ENCODE assay signal across 8 cellular contexts in genomic region chr10:94320285-94320914, GRCh38. TPM values are rescaled to one million over a fixed set of nuclear protein-coding genes. Genes with fewer than 3 reads are reported as not detected.
DNase-seq lines count a peak whose midpoint lies in the region; ATAC-seq and TF ChIP-seq lines count a peak whose summit lies in the region.

No MANE protein-coding gene starts in this region.

- peak; percentile 99 for TF ChIP-seq CTCF in HFFc6 (IDR thresholded peaks at IDR 0.05)

- no peak overlapping the region for H3K4me3 Mint-ChIP-seq in HFFc6
- H3K4me3 Mint-ChIP-seq in activated CD4-positive, alpha-beta memory T cell treated with anti-CD3 and anti-CD28 coated beads for 36 hours, result no peak overlapping the region

- H3K27me3 Mint-ChIP-seq in HFFc6 (ENCODE audit: insufficient read depth), result peaks cover 2% of the 10 kb centered on the region; the same call in 1 of the 2 replicates
- H3K27me3 Mint-ChIP-seq in activated CD4-positive, alpha-beta memory T cell treated with anti-CD3 and anti-CD28 coated beads for 36 hours, result no peaks in the 10 kb centered on the region

- intact Hi-C loops in activated CD4-positive, alpha-beta memory T cell treated with anti-CD3 and anti-CD28 coated beads for 36 hours (cut with micrococcal nuclease), result loop anchor here (1.0 to 5.0 kb wide), 4 partner anchors 40 to 498 kb away; no protein-coding TSS in a partner anchor

- no peaks in the 10 kb centered on the region for H3K36me3 Mint-ChIP-seq in HFFc6 (ENCODE audit: low read depth)
- H3K36me3 Mint-ChIP-seq in activated CD4-positive, alpha-beta memory T cell treated with anti-CD3 and anti-CD28 coated beads for 36 hours, result peaks cover 8% of the 10 kb centered on the region

- H3K27ac Mint-ChIP-seq in HFFc6, result no peak overlapping the region
- no peak overlapping the region for H3K27ac Mint-ChIP-seq in activated CD4-positive, alpha-beta memory T cell treated with anti-CD3 and anti-CD28 coated beads for 36 hours

- POLR2A ChIA-PET in activated CD4-positive, alpha-beta memory T cell treated with anti-CD3 and anti-CD28 coated beads for 36 hours (lab: Charles Lee), result no interaction called here

- DNase-seq in COLO829 (ENCODE audit: low spot score) (peak; percentile 25), HFFc6 (peak; percentile 33), NCI-H526 treated with DMSO at 0.1 percent for 48 hours (lab: John Stamatoyannopoulos, UW) (peak; percentile 13), medulla oblongata (ENCODE audit: extremely low spot score) (peak; percentile 77)
- DNase-seq in activated CD4-positive, alpha-beta memory T cell treated with anti-CD3 and anti-CD28 coated beads for 36 hours, result peak; percentile 69
- peak; percentile 51 for DNase-seq in effector CD4-positive, alpha-beta T cell
- peak; percentile 25 to 34 for DNase-seq in stimulated activated CD8-positive, alpha-beta memory T cell treated with anti-CD3 and anti-CD28 coated beads, Interleukin-15, amount 100 ng/mL, for 48 hours (ENCODE audit: low read depth in 2 of 2)

- no peaks in the 10 kb centered on the region for H3K9me3 Mint-ChIP-seq in HFFc6
- no peaks in the 10 kb centered on the region for H3K9me3 Mint-ChIP-seq in activated CD4-positive, alpha-beta memory T cell treated with anti-CD3 and anti-CD28 coated beads for 36 hours

- peaks cover 7% of the 10 kb centered on the region; the same call in 1 of the 2 replicates for H3K4me1 Mint-ChIP-seq in HFFc6 (ENCODE audit: low read depth)
- H3K4me1 Mint-ChIP-seq in activated CD4-positive, alpha-beta memory T cell treated with anti-CD3 and anti-CD28 coated beads for 36 hours (ENCODE audit: low read depth), result peaks cover 3% of the 10 kb centered on the region

- no peak for ATAC-seq in HG02623 (IDR thresholded peaks at IDR 0.05; ENCODE audit: unreplicated experiment)

- CTCF ChIA-PET in activated CD4-positive, alpha-beta memory T cell treated with anti-CD3 and anti-CD28 coated beads for 36 hours (lab: Charles Lee), result interaction anchor here (0.6 to 4.6 kb wide), 41 partner anchors 9 to 1521 kb away, joined by 3 to 42 read pairs (median 4); partner anchors contain the start of gene NOC3L

RNA-seq across cellular contexts. Expression of gene NOC3L, which starts 42.3 kb away (rescaled TPM):
- total RNA-seq in HFFc6 (2021; fragmentation: NEBNext Ultra II Directional; extraction: Animal tissue kit (Norgen Biotek cat#: 25700)), result 10 to 100 TPM; 21.6 to 29.1 (median 25.3) TPM
- total RNA-seq in activated CD4-positive, alpha-beta memory T cell treated with anti-CD3 and anti-CD28 coated beads for 36 hours, result 10 to 100 TPM; 37.6 to 39.2 TPM

Comparison
In these comparisons a context has a peak if more than half of its experiments do, and no peak if none do; other contexts are left out.
1. DNase-seq: peak in every context shown above with its lines; median percentile 77 in medulla oblongata; 69 in activated CD4-positive, alpha-beta memory T cell treated with anti-CD3 and anti-CD28 coated beads for 36 hours; 51 in effector CD4-positive, alpha-beta T cell; 33 in HFFc6; 30 in stimulated activated CD8-positive, alpha-beta memory T cell treated with anti-CD3 and anti-CD28 coated beads, Interleukin-15, amount 100 ng/mL, for 48 hours; 25 in COLO829; 13 in NCI-H526 treated with DMSO at 0.1 percent for 48 hours.